ENCODE assay signal across 2 cellular contexts in the genomic region with DNA sequence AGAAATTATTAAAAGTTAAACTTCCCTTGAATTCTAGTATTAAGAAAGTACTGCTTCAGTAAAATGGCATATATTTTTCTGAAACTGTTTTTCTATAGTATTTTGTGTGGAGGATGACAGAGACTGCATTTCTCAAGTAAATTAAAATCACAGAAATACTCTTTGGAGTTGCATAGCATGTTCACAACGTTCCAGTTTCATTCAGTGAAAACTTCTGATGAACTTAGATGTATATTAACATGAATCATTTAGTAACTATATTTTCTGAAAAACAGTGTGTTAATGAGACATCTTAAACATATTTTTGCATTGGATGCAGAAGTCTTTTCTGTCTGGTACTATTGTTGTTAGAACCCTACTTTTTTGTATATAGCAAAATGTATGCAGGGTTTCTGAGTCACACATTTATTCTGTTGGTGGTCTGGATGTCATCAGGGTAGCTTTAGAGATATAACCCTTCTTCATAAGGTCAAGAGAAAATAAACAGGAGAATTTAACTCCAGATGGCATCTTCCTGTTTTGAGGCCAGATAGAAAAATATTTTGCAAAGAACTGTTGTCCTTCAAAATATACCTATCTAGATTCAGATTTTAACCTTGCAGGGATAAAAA.
TF ChIP-seq lines count a peak whose summit lies in the region.

No MANE protein-coding gene starts in this region.

TF ChIP-seq in HCT116, 20 proteins besides CTCF, POLR2A, EP300 and RAD21 (continued from another document):
- TF ChIP-seq, protein P1, sequence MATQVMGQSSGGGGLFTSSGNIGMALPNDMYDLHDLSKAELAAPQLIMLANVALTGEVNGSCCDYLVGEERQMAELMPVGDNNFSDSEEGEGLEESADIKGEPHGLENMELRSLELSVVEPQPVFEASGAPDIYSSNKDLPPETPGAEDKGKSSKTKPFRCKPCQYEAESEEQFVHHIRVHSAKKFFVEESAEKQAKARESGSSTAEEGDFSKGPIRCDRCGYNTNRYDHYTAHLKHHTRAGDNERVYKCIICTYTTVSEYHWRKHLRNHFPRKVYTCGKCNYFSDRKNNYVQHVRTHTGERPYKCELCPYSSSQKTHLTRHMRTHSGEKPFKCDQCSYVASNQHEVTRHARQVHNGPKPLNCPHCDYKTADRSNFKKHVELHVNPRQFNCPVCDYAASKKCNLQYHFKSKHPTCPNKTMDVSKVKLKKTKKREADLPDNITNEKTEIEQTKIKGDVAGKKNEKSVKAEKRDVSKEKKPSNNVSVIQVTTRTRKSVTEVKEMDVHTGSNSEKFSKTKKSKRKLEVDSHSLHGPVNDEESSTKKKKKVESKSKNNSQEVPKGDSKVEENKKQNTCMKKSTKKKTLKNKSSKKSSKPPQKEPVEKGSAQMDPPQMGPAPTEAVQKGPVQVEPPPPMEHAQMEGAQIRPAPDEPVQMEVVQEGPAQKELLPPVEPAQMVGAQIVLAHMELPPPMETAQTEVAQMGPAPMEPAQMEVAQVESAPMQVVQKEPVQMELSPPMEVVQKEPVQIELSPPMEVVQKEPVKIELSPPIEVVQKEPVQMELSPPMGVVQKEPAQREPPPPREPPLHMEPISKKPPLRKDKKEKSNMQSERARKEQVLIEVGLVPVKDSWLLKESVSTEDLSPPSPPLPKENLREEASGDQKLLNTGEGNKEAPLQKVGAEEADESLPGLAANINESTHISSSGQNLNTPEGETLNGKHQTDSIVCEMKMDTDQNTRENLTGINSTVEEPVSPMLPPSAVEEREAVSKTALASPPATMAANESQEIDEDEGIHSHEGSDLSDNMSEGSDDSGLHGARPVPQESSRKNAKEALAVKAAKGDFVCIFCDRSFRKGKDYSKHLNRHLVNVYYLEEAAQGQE (IDR thresholded peaks at IDR 0.05; ENCODE audit: low read depth) = no peak
- TF ChIP-seq, protein P2, sequence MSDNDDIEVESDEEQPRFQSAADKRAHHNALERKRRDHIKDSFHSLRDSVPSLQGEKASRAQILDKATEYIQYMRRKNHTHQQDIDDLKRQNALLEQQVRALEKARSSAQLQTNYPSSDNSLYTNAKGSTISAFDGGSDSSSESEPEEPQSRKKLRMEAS (IDR thresholded peaks at IDR 0.05) = no peak
- TF ChIP-seq ZFX (IDR thresholded peaks at IDR 0.05) = no peak
- no peak for TF ChIP-seq EGR1 (IDR thresholded peaks at IDR 0.05; ENCODE audit: low read depth)
- TF ChIP-seq ZNF274 (IDR thresholded peaks at IDR 0.05; ENCODE audit: low read depth, low read length) = no peak
- TF ChIP-seq, protein P3, sequence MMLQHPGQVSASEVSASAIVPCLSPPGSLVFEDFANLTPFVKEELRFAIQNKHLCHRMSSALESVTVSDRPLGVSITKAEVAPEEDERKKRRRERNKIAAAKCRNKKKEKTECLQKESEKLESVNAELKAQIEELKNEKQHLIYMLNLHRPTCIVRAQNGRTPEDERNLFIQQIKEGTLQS (IDR thresholded peaks at IDR 0.05) = no peak
- TF ChIP-seq EZH2 (IDR thresholded peaks at IDR 0.05) = no peak
- TF ChIP-seq CBX3 (IDR thresholded peaks at IDR 0.05; ENCODE audit: low read depth) = no peak
- no peak for TF ChIP-seq CEBPB (IDR thresholded peaks at IDR 0.05; ENCODE audit: low read depth)
- TF ChIP-seq SIN3A (IDR thresholded peaks at IDR 0.05; ENCODE audit: low read depth) = no peak
- no peak for TF ChIP-seq SRF (IDR thresholded peaks at IDR 0.05; ENCODE audit: low read depth)
TF ChIP-seq in HCT116: peak in this region for 0.

TF ChIP-seq in SK-N-SH treated with all-trans-retinoic acid at 6 μM for 48 hours, 23 proteins besides CTCF, POLR2A, EP300 and RAD21 (continued from another document):
- TF ChIP-seq, protein P4, sequence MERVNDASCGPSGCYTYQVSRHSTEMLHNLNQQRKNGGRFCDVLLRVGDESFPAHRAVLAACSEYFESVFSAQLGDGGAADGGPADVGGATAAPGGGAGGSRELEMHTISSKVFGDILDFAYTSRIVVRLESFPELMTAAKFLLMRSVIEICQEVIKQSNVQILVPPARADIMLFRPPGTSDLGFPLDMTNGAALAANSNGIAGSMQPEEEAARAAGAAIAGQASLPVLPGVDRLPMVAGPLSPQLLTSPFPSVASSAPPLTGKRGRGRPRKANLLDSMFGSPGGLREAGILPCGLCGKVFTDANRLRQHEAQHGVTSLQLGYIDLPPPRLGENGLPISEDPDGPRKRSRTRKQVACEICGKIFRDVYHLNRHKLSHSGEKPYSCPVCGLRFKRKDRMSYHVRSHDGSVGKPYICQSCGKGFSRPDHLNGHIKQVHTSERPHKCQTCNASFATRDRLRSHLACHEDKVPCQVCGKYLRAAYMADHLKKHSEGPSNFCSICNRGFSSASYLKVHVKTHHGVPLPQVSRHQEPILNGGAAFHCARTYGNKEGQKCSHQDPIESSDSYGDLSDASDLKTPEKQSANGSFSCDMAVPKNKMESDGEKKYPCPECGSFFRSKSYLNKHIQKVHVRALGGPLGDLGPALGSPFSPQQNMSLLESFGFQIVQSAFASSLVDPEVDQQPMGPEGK (CRISPR knock-in tag; IDR thresholded peaks at IDR 0.05; ENCODE audit: borderline replicate concordance) = no peak
- TF ChIP-seq GLIS3 (CRISPR knock-in tag; IDR thresholded peaks at IDR 0.05) (no peak), ZNF565 (CRISPR knock-in tag; conservative IDR thresholded peaks at IDR 0.05; ENCODE audit: low read depth) (no peak), SNAI2 (CRISPR knock-in tag; IDR thresholded peaks at IDR 0.05) (no peak), BACH2 (CRISPR knock-in tag; IDR thresholded peaks at IDR 0.05; ENCODE audit: borderline replicate concordance) (no peak), TCF4 (CRISPR knock-in tag; IDR thresholded peaks at IDR 0.05; ENCODE audit: borderline replicate concordance) (no peak), PPARA (CRISPR knock-in tag; IDR thresholded peaks at IDR 0.05; ENCODE audit: borderline replicate concordance) (no peak), OSR1 (CRISPR knock-in tag; IDR thresholded peaks at IDR 0.05) (no peak)
